Comparison of ENCODE assay signal across 2 cellular contexts in genomic region chr17:8210761-8211458, GRCh38.
TF ChIP-seq lines count a peak whose summit lies in the region.

No MANE protein-coding gene starts in this region.

TF ChIP-seq in H1, 55 proteins besides CTCF, POLR2A, EP300 and RAD21:
- TF ChIP-seq BRCA1 (IDR thresholded peaks at IDR 0.05; ENCODE audit: low read depth, low read length) (no peak), GABPA (IDR thresholded peaks at IDR 0.05; ENCODE audit: borderline replicate concordance, insufficient read depth, low read length) (no peak), RNF2 (IDR thresholded peaks at IDR 0.05; ENCODE audit: borderline replicate concordance, low read depth, low read length, missing control alignments, poor library complexity, severe bottlenecking) (no peak), TEAD4 (IDR thresholded peaks at IDR 0.05; ENCODE audit: low read depth, low read length) (no peak), SP2 (IDR thresholded peaks at IDR 0.05; ENCODE audit: low read length) (no peak), CHD2 (IDR thresholded peaks at IDR 0.05; ENCODE audit: low read length) (no peak)

TF ChIP-seq in neural cell, 6 proteins besides CTCF, POLR2A, EP300 and RAD21:
- no peak for TF ChIP-seq POLR2AphosphoS5 (IDR thresholded peaks at IDR 0.05)
- TF ChIP-seq TAF1 (IDR thresholded peaks at IDR 0.05; ENCODE audit: low read depth) = no peak
- no peak for TF ChIP-seq MXI1 (conservative IDR thresholded peaks at IDR 0.05; ENCODE audit: poor library complexity, severe bottlenecking)
- no peak for TF ChIP-seq EZH2 (IDR thresholded peaks at IDR 0.05; ENCODE audit: borderline replicate concordance, insufficient read depth, low read length, poor library complexity, severe bottlenecking)
- TF ChIP-seq SMC3 (conservative IDR thresholded peaks at IDR 0.05; ENCODE audit: poor library complexity) = no peak
- TF ChIP-seq REST (IDR thresholded peaks at IDR 0.05; ENCODE audit: borderline replicate concordance) = no peak
